In genomic region chr14:81991998-81992397, GRCh38 we compare ENCODE assay signal across 1 cellular context.
A peak's percentile ranks its signal among the peaks of the same experiment; 100 is the strongest.
TF ChIP-seq lines count a peak whose summit lies in the region.

No MANE protein-coding gene starts in this region.

TF ChIP-seq in H1, 55 proteins besides CTCF, POLR2A, EP300 and RAD21:
- TF ChIP-seq CEBPB (IDR thresholded peaks at IDR 0.05; ENCODE audit: low read depth, low read length) (0 out of 2 replicates have a peak, but pooled peaks have one; percentile 6), SIRT6 (IDR thresholded peaks at IDR 0.05; ENCODE audit: low read length) (no peak)
TF ChIP-seq in H1: peak in this region for 1.
